9 cellular contexts compared by ENCODE assay signal in the genomic region with DNA sequence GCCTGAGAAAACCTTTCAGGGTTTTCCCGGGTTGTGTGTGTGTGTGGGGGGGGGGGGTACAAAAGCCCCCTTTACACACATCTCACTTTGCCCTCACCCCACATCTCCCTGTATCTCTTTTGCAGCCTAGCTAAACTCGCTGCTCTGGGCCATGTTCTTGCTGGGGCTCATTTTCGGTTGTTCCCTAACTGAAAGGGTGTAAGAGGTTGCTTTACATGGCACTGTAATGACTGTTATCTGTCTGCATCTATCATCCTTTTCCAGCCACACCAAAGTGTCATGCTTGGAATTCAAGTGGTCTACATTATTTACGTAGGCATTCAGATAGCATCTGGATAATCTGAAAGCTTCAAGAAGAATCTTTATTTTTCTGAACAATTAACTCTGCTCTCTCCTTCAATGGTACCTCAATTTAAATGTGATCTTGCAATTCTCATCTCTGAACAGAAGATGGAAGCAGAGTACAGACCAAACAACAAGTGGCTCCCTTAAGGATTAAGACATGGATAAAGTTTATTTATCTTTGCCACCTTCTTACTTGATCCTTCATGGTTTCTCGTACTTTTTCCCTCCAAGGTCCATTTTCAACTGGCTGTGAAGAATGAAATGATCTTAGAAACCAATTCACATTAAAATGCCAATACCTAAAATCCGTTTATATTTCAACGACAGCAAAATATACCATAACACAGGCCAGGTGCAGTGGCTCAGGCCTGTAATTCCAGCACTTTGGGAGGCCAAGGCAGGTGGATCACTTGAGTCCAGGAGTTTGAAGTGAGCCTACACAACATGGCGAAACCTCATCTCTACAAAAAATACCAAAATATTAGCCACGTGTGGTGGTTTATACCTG. TPM values are rescaled to one million over a fixed set of nuclear protein-coding genes. Genes with fewer than 3 reads are reported as not detected.
A peak's percentile ranks its signal among the peaks of the same experiment; 100 is the strongest.
DNase-seq lines count a peak whose midpoint lies in the region; ATAC-seq, FAIRE-seq and TF ChIP-seq lines count a peak whose summit lies in the region.
"Had no signal": no experiment of that assay in that cellular context is flagged by ENCODE, and none has a peak within 500 bp of the region (broad histone marks: within the 10 kb centered on the region; RNA-seq: fewer than 3 reads in every experiment).

No MANE protein-coding gene starts in this region.

- peaks cover 10% of the 10 kb centered on the region for H3K27me3 ChIP-seq in astrocyte (ENCODE audit: insufficient read depth, low read length)

- no peaks in the 10 kb centered on the region for H3K36me3 ChIP-seq in astrocyte (ENCODE audit: insufficient read depth, low read length)

- peak; percentile 81 for TF ChIP-seq CTCF in astrocyte (IDR thresholded peaks at IDR 0.05; ENCODE audit: insufficient read depth, low read depth, low read length)

- peaks cover 26% of the 10 kb centered on the region for H3K27me3 Mint-ChIP-seq in astrocyte (ENCODE audit: low read depth, unreplicated experiment)

- H3K4me2 ChIP-seq in astrocyte (ENCODE audit: low read length) = no peak overlapping the region

- no peak overlapping the region for H3K4me3 ChIP-seq in astrocyte (ENCODE audit: insufficient read depth, low read depth, low read length)

- H2AFZ ChIP-seq in astrocyte (ENCODE audit: low read depth, low read length) = no peak overlapping the region

- peaks cover 2% of the 10 kb centered on the region for H3K9me3 Mint-ChIP-seq in astrocyte (ENCODE audit: unreplicated experiment)
- H3K9me3 Mint-ChIP-seq in stimulated activated effector memory CD8-positive, alpha-beta T cell treated with anti-CD3 and anti-CD28 coated beads, Interleukin-12 subunit alpha, Interleukin-12 subunit beta, amount 100 ng/mL, for 72 hours = no peaks in the 10 kb centered on the region
- H3K9me3 Mint-ChIP-seq: memory B cell had no signal

- peaks cover 12% of the 10 kb centered on the region for H3K4me1 Mint-ChIP-seq in astrocyte (ENCODE audit: low read depth, unreplicated experiment)
- H3K4me1 Mint-ChIP-seq in stimulated activated effector memory CD8-positive, alpha-beta T cell treated with anti-CD3 and anti-CD28 coated beads, Interleukin-12 subunit alpha, Interleukin-12 subunit beta, amount 100 ng/mL, for 72 hours = no peaks in the 10 kb centered on the region
- H3K4me1 Mint-ChIP-seq: memory B cell had no signal

- FAIRE-seq in GM19239 (lab: Jason Lieb, UNC) (peak; percentile 60), astrocyte (lab: Jason Lieb, UNC) (peak; percentile 95)

- H3K36me3 Mint-ChIP-seq in astrocyte (ENCODE audit: low read depth, unreplicated experiment) = no peaks in the 10 kb centered on the region
- H3K36me3 Mint-ChIP-seq in stimulated activated effector memory CD8-positive, alpha-beta T cell treated with anti-CD3 and anti-CD28 coated beads, Interleukin-12 subunit alpha, Interleukin-12 subunit beta, amount 100 ng/mL, for 72 hours = no peaks in the 10 kb centered on the region
- H3K36me3 Mint-ChIP-seq: memory B cell had no signal

- DNase-seq in COLO829 (ENCODE audit: low spot score) = peak; percentile 69
- DNase-seq in GM19239 (ENCODE audit: insufficient read length, low spot score) = no peak
- peak; percentile 18 for DNase-seq in NCI-H1105 treated with DMSO at 0.1 percent for 48 hours (lab: John Stamatoyannopoulos, UW)
- peak; percentile 43 for DNase-seq in astrocyte (ENCODE audit: low read depth)
- DNase-seq in hepatic stellate cell (ENCODE audit: low spot score) = peak; percentile 29
- peak; percentile 37 for DNase-seq in stromal cell of bone marrow (ENCODE audit: low read depth)
- DNase-seq in stimulated activated effector memory CD8-positive, alpha-beta T cell treated with anti-CD3 and anti-CD28 coated beads, Interleukin-12 subunit alpha, Interleukin-12 subunit beta, amount 100 ng/mL, for 72 hours (ENCODE audit: low spot score in 2 of 2) = no peak

- H3K4me1 ChIP-seq in astrocyte (ENCODE audit: insufficient read depth, low read length) = peaks cover 5% of the 10 kb centered on the region

- ATAC-seq in stimulated activated effector memory CD8-positive, alpha-beta T cell treated with anti-CD3 and anti-CD28 coated beads, Interleukin-12 subunit alpha, Interleukin-12 subunit beta, amount 100 ng/mL, for 72 hours = no peak
- no peak for ATAC-seq in HG03139 (IDR thresholded peaks at IDR 0.05; ENCODE audit: unreplicated experiment)

- H3K27ac Mint-ChIP-seq in astrocyte (ENCODE audit: unreplicated experiment) = no peak overlapping the region
- H3K27ac Mint-ChIP-seq in stimulated activated effector memory CD8-positive, alpha-beta T cell treated with anti-CD3 and anti-CD28 coated beads, Interleukin-12 subunit alpha, Interleukin-12 subunit beta, amount 100 ng/mL, for 72 hours = no peak overlapping the region
- H3K27ac Mint-ChIP-seq: memory B cell had no signal

- H3K9me3 ChIP-seq in astrocyte (ENCODE audit: insufficient read depth, low read depth, low read length) = no peaks in the 10 kb centered on the region

- no peak overlapping the region for H3K4me3 Mint-ChIP-seq in astrocyte (ENCODE audit: unreplicated experiment)
- no peak overlapping the region for H3K4me3 Mint-ChIP-seq in stimulated activated effector memory CD8-positive, alpha-beta T cell treated with anti-CD3 and anti-CD28 coated beads, Interleukin-12 subunit alpha, Interleukin-12 subunit beta, amount 100 ng/mL, for 72 hours
- H3K4me3 Mint-ChIP-seq: memory B cell had no signal

- H3K9ac ChIP-seq in astrocyte (ENCODE audit: low read length) = no peak overlapping the region

- no peak overlapping the region for H3K27ac ChIP-seq in astrocyte (ENCODE audit: low read depth, low read length)

- no peaks in the 10 kb centered on the region for H4K20me1 ChIP-seq in astrocyte (ENCODE audit: insufficient read depth, low read length)

- H3K79me2 ChIP-seq in astrocyte (ENCODE audit: insufficient read depth, low read length) = no peaks in the 10 kb centered on the region

RNA-seq across cellular contexts. Expression of a gene that starts 34.9 kb away (rescaled TPM):
- total RNA-seq in astrocyte = not detected in 2 replicates

Comparison
In these comparisons a context has a peak if more than half of its experiments do, and no peak if none do; other contexts are left out.
1. DNase-seq: peak in COLO829 (single experiment), NCI-H1105 treated with DMSO at 0.1 percent for 48 hours (single experiment), astrocyte (single experiment), hepatic stellate cell (single experiment) and stromal cell of bone marrow (single experiment); none in GM19239 (single experiment) and stimulated activated effector memory CD8-positive, alpha-beta T cell treated with anti-CD3 and anti-CD28 coated beads, Interleukin-12 subunit alpha, Interleukin-12 subunit beta, amount 100 ng/mL, for 72 hours (0 of 2).